In the genomic region with DNA sequence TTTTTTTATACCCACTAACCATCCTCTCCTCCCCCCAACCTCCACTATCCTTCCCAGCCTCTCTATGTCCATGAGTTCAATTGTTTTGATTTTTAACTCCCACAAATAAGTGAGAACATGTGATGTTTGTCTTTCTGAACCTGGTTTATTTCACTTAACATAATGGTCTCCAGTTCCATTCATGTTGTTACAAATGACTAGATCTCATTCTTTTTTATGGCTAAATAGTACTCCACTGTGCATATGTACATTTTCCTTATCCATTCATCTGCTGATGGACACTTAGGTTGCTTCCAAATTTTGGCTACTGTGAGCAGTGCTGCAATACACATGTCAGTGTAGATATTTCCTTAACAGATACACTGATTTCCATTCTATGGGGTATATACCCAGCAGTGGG, we compare ENCODE assay signal across 33 cellular contexts. TPM values are rescaled to one million over a fixed set of nuclear protein-coding genes. Genes with fewer than 3 reads are reported as not detected.
"Had no signal": no experiment of that assay in that cellular context is flagged by ENCODE, and none has a peak within 500 bp of the region (broad histone marks: within the 10 kb centered on the region; RNA-seq: fewer than 3 reads in every experiment).

No MANE protein-coding gene starts in this region.

- H3K4me3 ChIP-seq: MG63 had no signal

- H3K36me3 ChIP-seq: MG63 had no signal

- DNase-seq: Karpas-422, Kasumi-1, MG63, MM.1S, MV-4-11, NCI-H1048, NCI-H1092, NCI-H1092 treated with DMSO at 0.1 percent for 48 hours, NCI-H1105, NCI-H1105 treated with DMSO at 0.1 percent for 48 hours, NCI-H1417 treated with DMSO at 0.1 percent for 48 hours, NCI-H1436, NCI-H1436 treated with DMSO at 0.1 percent for 48 hours, NCI-H1694, NCI-H1694 treated with DMSO at 0.1 percent for 48 hours, NCI-H187, NCI-H187 treated with DMSO at 0.1 percent for 48 hours, NCI-H1930, NCI-H2029, NCI-H2029 treated with DMSO at 0.1 percent for 48 hours, NCI-H2081, NCI-H2081 treated with DMSO at 0.1 percent for 48 hours, NCI-H2107, NCI-H2171, NCI-H2171 treated with DMSO at 0.1 percent for 48 hours, NCI-H2227 treated with DMSO at 0.1 percent for 48 hours, NCI-H226, NCI-H345, NCI-H446, NCI-H446 treated with DMSO at 0.1 percent for 48 hours, NCI-H510A, NCI-H510A treated with DMSO at 0.1 percent for 48 hours had no signal

- H3K27me3 ChIP-seq: MG63 had no signal

RNA-seq across cellular contexts. Expression of gene ACP7, which starts 24.9 kb away (rescaled TPM):
- total RNA-seq: MCF 10A had no signal
